Comparison of ENCODE assay signal across 20 cellular contexts in genomic region chr15:62359416-62359815, GRCh38.
"Had no signal": no experiment of that assay in that cellular context is flagged by ENCODE, and none has a peak within 500 bp of the region (broad histone marks: within the 10 kb centered on the region; RNA-seq: fewer than 3 reads in every experiment).

No MANE protein-coding gene starts in this region.

- H3K36me3 ChIP-seq: SJSA1 had no signal

- H3K4me3 ChIP-seq: SJSA1, SK-N-MC had no signal

- H3K9me3 ChIP-seq: SJSA1 had no signal

- H3K27ac ChIP-seq: SJSA1, SK-N-MC had no signal

- H3K4me1 ChIP-seq: SJSA1 had no signal

- DNase-seq: IMR-90, Karpas-422, KG1, MM.1S, NCI-H1092 treated with DMSO at 0.1 percent for 48 hours, NCI-H1436, NCI-H2029, NCI-H2081 treated with DMSO at 0.1 percent for 48 hours, NCI-H2171, NCI-H226, NCI-H446, NCI-H510A, NCI-H524 treated with DMSO at 0.1 percent for 48 hours, NCI-H69, NCI-H774, Right ventricle myocardium superior, RPMI8226, SIG-M5 had no signal
